In genomic region chr17:32588982-32589381, GRCh38 we compare ENCODE assay signal across 10 cellular contexts.
DNase-seq lines count a peak whose midpoint lies in the region; ATAC-seq and TF ChIP-seq lines count a peak whose summit lies in the region.
"Had no signal": no experiment of that assay in that cellular context is flagged by ENCODE, and none has a peak within 500 bp of the region (broad histone marks: within the 10 kb centered on the region; RNA-seq: fewer than 3 reads in every experiment).

No MANE protein-coding gene starts in this region.

- no peaks in the 10 kb centered on the region for H3K9me3 ChIP-seq in Panc1 (ENCODE audit: control insufficient read depth, insufficient read depth, low read depth, low read length)
- no peaks in the 10 kb centered on the region for H3K9me3 ChIP-seq in tibial artery
- H3K9me3 ChIP-seq: vagina had no signal

- TF ChIP-seq CTCF in GM12875 (IDR thresholded peaks at IDR 0.05; ENCODE audit: borderline replicate concordance, insufficient read depth, low read depth, low read length), result peak; percentile 37; the same call in 1 of the 2 replicates
- peak; percentile 40 for TF ChIP-seq CTCF in Panc1 (IDR thresholded peaks at IDR 0.05)
- no peak for TF ChIP-seq CTCF in tibial artery (IDR thresholded peaks at IDR 0.05)

- H3K4me1 ChIP-seq in Panc1 (ENCODE audit: control insufficient read depth, insufficient read depth, low read length), result no peaks in the 10 kb centered on the region
- H3K4me1 ChIP-seq in tibial artery, result no peaks in the 10 kb centered on the region
- H3K4me1 ChIP-seq: vagina had no signal

- H3K4me3 ChIP-seq in GM12875 (ENCODE audit: low read depth, low read length) (no peak overlapping the region), Panc1 (ENCODE audit: low read depth in 2 of 2, low read length in 2 of 2) (no peak overlapping the region), tibial artery (no peak overlapping the region)
- H3K4me3 ChIP-seq: vagina had no signal

- peaks cover 7% of the 10 kb centered on the region; the same call in 1 of the 2 replicates for H3K27me3 ChIP-seq in Panc1 (ENCODE audit: control insufficient read depth, insufficient read depth, low read length)
- H3K27me3 ChIP-seq in tibial artery, result no peaks in the 10 kb centered on the region
- H3K27me3 ChIP-seq: vagina had no signal

- in situ Hi-C loops in Panc1 (cut with HindIII; ENCODE audit: low pct_unique_long_range_greater_than_20kb, low sequenced_read_pairs) (no loop called here), ACHN (cut with HindIII; ENCODE audit: low pct_ligation_motif_present, low pct_unique_long_range_greater_than_20kb, low sequenced_read_pairs) (no loop called here)

- peaks cover 1% of the 10 kb centered on the region for H3K9me3 Mint-ChIP-seq in activated CD4-positive, alpha-beta memory T cell treated with anti-CD3 and anti-CD28 coated beads, Interleukin-2, amount 10 ng/mL, durations not matched to agents 7 days and 5 days

- H3K27ac Mint-ChIP-seq in activated CD4-positive, alpha-beta memory T cell treated with anti-CD3 and anti-CD28 coated beads, Interleukin-2, amount 10 ng/mL, durations not matched to agents 7 days and 5 days, result no peak overlapping the region

- no peak overlapping the region for H3K27ac ChIP-seq in Panc1 (ENCODE audit: low read length)
- no peak overlapping the region for H3K27ac ChIP-seq in tibial artery
- H3K27ac ChIP-seq: vagina had no signal

- POLR2A ChIA-PET in Panc1 (lab: Charles Lee), result no interaction called here
- POLR2A ChIA-PET in activated CD4-positive, alpha-beta memory T cell treated with anti-CD3 and anti-CD28 coated beads, Interleukin-2, amount 10 ng/mL, durations not matched to agents 7 days and 5 days (lab: Charles Lee), result interaction anchor here (0.6 kb wide), 1 partner anchor 11 kb away, joined by 3 read pairs; no protein-coding TSS in a partner anchor

- intact Hi-C loops in Panc1 (cut with micrococcal nuclease; ENCODE audit: unreplicated experiment) (no loop called here), tibial artery (cut with DNase I; ENCODE audit: low total_unique reads) (no loop called here)

- no peaks in the 10 kb centered on the region for H3K36me3 Mint-ChIP-seq in activated CD4-positive, alpha-beta memory T cell treated with anti-CD3 and anti-CD28 coated beads, Interleukin-2, amount 10 ng/mL, durations not matched to agents 7 days and 5 days (ENCODE audit: low read depth)

- no peaks in the 10 kb centered on the region for H3K4me1 Mint-ChIP-seq in activated CD4-positive, alpha-beta memory T cell treated with anti-CD3 and anti-CD28 coated beads, Interleukin-2, amount 10 ng/mL, durations not matched to agents 7 days and 5 days

- no peaks in the 10 kb centered on the region for H3K27me3 Mint-ChIP-seq in activated CD4-positive, alpha-beta memory T cell treated with anti-CD3 and anti-CD28 coated beads, Interleukin-2, amount 10 ng/mL, durations not matched to agents 7 days and 5 days

- no peak overlapping the region for H3K4me3 Mint-ChIP-seq in activated CD4-positive, alpha-beta memory T cell treated with anti-CD3 and anti-CD28 coated beads, Interleukin-2, amount 10 ng/mL, durations not matched to agents 7 days and 5 days

- DNase-seq in COLO668 (lab: John Stamatoyannopoulos, UW; ENCODE audit: unreplicated experiment) (peak; percentile 1), Panc1 (ENCODE audit: low read depth, low spot score) (no peak), iPS-NIHi11 (ENCODE audit: low spot score) (peak; percentile 67), ACHN (no peak), tibial artery (no peak)
- no peak for DNase-seq in activated CD4-positive, alpha-beta memory T cell treated with anti-CD3 and anti-CD28 coated beads, Interleukin-2, amount 10 ng/mL, durations not matched to agents 7 days and 5 days
- DNase-seq: aorta had no signal

- no TSS peak for BruUV-seq in Panc1 (replicated peaks; lab: Mats Ljungman, UMichigan)

- ATAC-seq in Panc1 (peak; percentile 79), HG02981 (IDR thresholded peaks at IDR 0.05; ENCODE audit: unreplicated experiment) (no peak)

- H3K36me3 ChIP-seq in Panc1 (ENCODE audit: control insufficient read depth, insufficient read depth, low read length), result no peaks in the 10 kb centered on the region
- H3K36me3 ChIP-seq in tibial artery, result peaks cover 0 to 9% (median 0%) of the 10 kb centered on the region in 3 donors
- H3K36me3 ChIP-seq: vagina had no signal

- CTCF ChIA-PET in Panc1 (lab: Charles Lee), result no interaction called here
- CTCF ChIA-PET in activated CD4-positive, alpha-beta memory T cell treated with anti-CD3 and anti-CD28 coated beads, Interleukin-2, amount 10 ng/mL, durations not matched to agents 7 days and 5 days (lab: Charles Lee), result interaction anchor here (1.1 kb wide), 1 partner anchor 102 kb away, joined by 4 read pairs; the partner anchor contains the start of gene CDK5R1

Comparison
In these comparisons a context has a peak if more than half of its experiments do, and no peak if none do; other contexts are left out.
1. DNase-seq: peak in COLO668 (single experiment) and iPS-NIHi11 (single experiment); none in Panc1 (single experiment), ACHN (single experiment), activated CD4-positive, alpha-beta memory T cell treated with anti-CD3 and anti-CD28 coated beads, Interleukin-2, amount 10 ng/mL, durations not matched to agents 7 days and 5 days (single experiment) and tibial artery (0 of 2).
2. CTCF ChIP-seq: peak in GM12875 (single experiment) and Panc1 (single experiment); none in tibial artery (0 of 2).